In the genomic region with DNA sequence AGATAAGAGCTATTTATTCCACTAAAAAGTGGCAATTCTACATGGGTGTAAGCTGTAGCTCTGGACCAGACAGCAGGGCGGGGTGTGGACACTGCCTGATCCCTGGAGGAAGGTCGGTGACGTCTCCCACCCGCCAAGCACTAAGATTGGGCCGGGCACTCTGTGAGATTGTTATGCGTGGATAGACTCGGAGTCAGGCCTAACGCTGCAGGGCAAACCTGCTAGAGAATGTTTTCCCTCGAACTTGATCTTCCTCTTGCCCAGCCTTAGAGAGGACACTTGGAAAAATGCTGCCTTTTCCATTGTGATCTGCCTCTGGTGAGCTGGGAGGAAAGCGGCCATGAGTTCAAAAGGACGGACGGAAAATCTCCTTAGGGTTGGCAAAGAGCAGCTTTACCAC, we compare ENCODE assay signal across 31 cellular contexts.
"Had no signal": no experiment of that assay in that cellular context is flagged by ENCODE, and none has a peak within 500 bp of the region (broad histone marks: within the 10 kb centered on the region; RNA-seq: fewer than 3 reads in every experiment).

No MANE protein-coding gene starts in this region.

- H3K4me1 Mint-ChIP-seq: activated CD4-positive, alpha-beta T cell treated with anti-CD3 and anti-CD28 coated beads for 36 hours; activated CD4-positive, alpha-beta T cell treated with anti-CD3 and anti-CD28 coated beads, Interleukin-2, amount 10 ng/mL, durations not matched to agents 24 days and 14 days; central memory CD8-positive, alpha-beta T cell; endodermal cell; T-helper 17 cell had no signal

- H3K4me1 ChIP-seq: foreskin keratinocyte, gastrocnemius medialis, heart left ventricle had no signal

- H3K27ac Mint-ChIP-seq: activated CD4-positive, alpha-beta memory T cell treated with anti-CD3 and anti-CD28 coated beads for 36 hours; activated CD4-positive, alpha-beta T cell treated with anti-CD3 and anti-CD28 coated beads for 36 hours; activated CD4-positive, alpha-beta T cell treated with anti-CD3 and anti-CD28 coated beads, Interleukin-2, amount 10 ng/mL, durations not matched to agents 24 days and 14 days; activated naive CD8-positive, alpha-beta T cell; activated T-cell treated with anti-CD3 and anti-CD28 coated beads, Interleukin-2, amount 50 U/mL, for 24 hours; activated T-cell treated with anti-CD3 and anti-CD28 coated beads, Interleukin-2, amount 50 U/mL, for 72 hours; dendritic cell treated with granulocyte-macrophage colony-stimulating factor and Interleukin-4, amounts not matched to agents 40 ng/mL and 50 ng/mL, for 4 days; endodermal cell; T-helper 17 cell; T-helper 2 cell treated with Interferon-gamma antibody and Interleukin-4, amounts not matched to agents 5 μg/mL and 100 μg/mL, for 36 hours had no signal

- H3K9me3 Mint-ChIP-seq: activated CD4-positive, alpha-beta memory T cell treated with anti-CD3 and anti-CD28 coated beads for 36 hours; activated CD4-positive, alpha-beta T cell treated with anti-CD3 and anti-CD28 coated beads, Interleukin-2, amount 10 ng/mL, durations not matched to agents 24 days and 14 days; activated T-cell treated with anti-CD3 and anti-CD28 coated beads, Interleukin-2, amount 50 U/mL, for 24 hours; activated T-cell treated with anti-CD3 and anti-CD28 coated beads, Interleukin-2, amount 50 U/mL, for 72 hours; central memory CD8-positive, alpha-beta T cell; dendritic cell treated with granulocyte-macrophage colony-stimulating factor and Interleukin-4, amounts not matched to agents 40 ng/mL and 50 ng/mL, for 4 days; endodermal cell; T-helper 2 cell treated with Interferon-gamma antibody and Interleukin-4, amounts not matched to agents 5 μg/mL and 100 μg/mL, for 36 hours had no signal

- H3K36me3 Mint-ChIP-seq: activated CD4-positive, alpha-beta memory T cell treated with anti-CD3 and anti-CD28 coated beads for 36 hours; activated naive CD8-positive, alpha-beta T cell had no signal

- H3K9me3 ChIP-seq: gastrocnemius medialis had no signal

- ATAC-seq: activated CD4-positive, alpha-beta T cell treated with anti-CD3 and anti-CD28 coated beads for 36 hours; activated T-cell treated with anti-CD3 and anti-CD28 coated beads, Interleukin-2, amount 50 U/mL, for 72 hours; esophagus mucosa; foreskin keratinocyte; gastrocnemius medialis; heart left ventricle; T-helper 17 cell had no signal

- DNase-seq: activated CD4-positive, alpha-beta memory T cell treated with anti-CD3 and anti-CD28 coated beads for 36 hours; activated CD4-positive, alpha-beta T cell treated with anti-CD3 and anti-CD28 coated beads for 36 hours; activated CD4-positive, alpha-beta T cell treated with anti-CD3 and anti-CD28 coated beads, Interleukin-2, amount 10 ng/mL, durations not matched to agents 24 days and 14 days; activated CD4-positive, CD25-positive, alpha-beta regulatory T cell; activated CD4-positive, CD25-positive, alpha-beta regulatory T cell treated with anti-CD3 and anti-CD28 coated beads, Interleukin-2, amount 50 U/mL, for 72 hours; activated CD8-positive, alpha-beta memory T cell treated with anti-CD3 and anti-CD28 coated beads, Interleukin-2, amount 50 U/mL, for 48 hours; activated gamma-delta T cell; activated naive CD4-positive, alpha-beta T cell treated with anti-CD3 and anti-CD28 coated beads, Interleukin-2, amount 50 U/mL, for 16 hours; activated naive CD4-positive, alpha-beta T cell treated with Interleukin-2 at 50 U/mL for 16 hours; activated T-cell treated with anti-CD3 and anti-CD28 coated beads for 4 hours; activated T-cell treated with anti-CD3 and anti-CD28 coated beads, Interleukin-2, amount 50 U/mL, for 24 hours; activated T-cell treated with anti-CD3 and anti-CD28 coated beads, Interleukin-2, amount 50 U/mL, for 72 hours; amniotic stem cell; anterior cingulate cortex; brain microvascular endothelial cell; dorsolateral prefrontal cortex; effector memory CD4-positive, alpha-beta T cell; endodermal cell; foreskin keratinocyte; gastrocnemius medialis; glutamatergic neuron; heart left ventricle; T-helper 1 cell; T-helper 17 cell; T1000 had no signal

- H3K36me3 ChIP-seq: brain microvascular endothelial cell, gastrocnemius medialis, heart left ventricle had no signal

- H3K27ac ChIP-seq: brain microvascular endothelial cell, coronary artery, dorsolateral prefrontal cortex, foreskin keratinocyte, gastrocnemius medialis, heart left ventricle had no signal

- H3K4me3 ChIP-seq: coronary artery, dorsolateral prefrontal cortex, gastrocnemius medialis, heart left ventricle had no signal

- H3K27me3 ChIP-seq: brain microvascular endothelial cell, foreskin keratinocyte, gastrocnemius medialis had no signal

- H3K4me3 Mint-ChIP-seq: activated CD4-positive, alpha-beta memory T cell treated with anti-CD3 and anti-CD28 coated beads for 36 hours; activated CD4-positive, alpha-beta T cell treated with anti-CD3 and anti-CD28 coated beads for 36 hours; activated CD4-positive, alpha-beta T cell treated with anti-CD3 and anti-CD28 coated beads, Interleukin-2, amount 10 ng/mL, durations not matched to agents 24 days and 14 days; activated naive CD8-positive, alpha-beta T cell; activated T-cell treated with anti-CD3 and anti-CD28 coated beads, Interleukin-2, amount 50 U/mL, for 24 hours; activated T-cell treated with anti-CD3 and anti-CD28 coated beads, Interleukin-2, amount 50 U/mL, for 72 hours; central memory CD8-positive, alpha-beta T cell; dendritic cell treated with granulocyte-macrophage colony-stimulating factor and Interleukin-4, amounts not matched to agents 40 ng/mL and 50 ng/mL, for 4 days; endodermal cell; T-helper 17 cell; T-helper 2 cell treated with Interferon-gamma antibody and Interleukin-4, amounts not matched to agents 5 μg/mL and 100 μg/mL, for 36 hours had no signal
